ENCODE assay signal across 1 cellular context in genomic region chr1:153633747-153634665, GRCh38.
TF ChIP-seq lines count a peak whose summit lies in the region.

TSS of gene CHTOP (plus strand) at chr1:153634066. CDS start at chr1:153636589, 2,523 bp downstream.

TF ChIP-seq in HepG2, 621 proteins besides CTCF, POLR2A, EP300 and RAD21 (continued from another document and continues in another):
- TF ChIP-seq PRDM10 (CRISPR knock-in tag; IDR thresholded peaks at IDR 0.05; ENCODE audit: low read depth) = no peak
- TF ChIP-seq NBN (conservative IDR thresholded peaks at IDR 0.05) = no peak
- TF ChIP-seq TCF7 (IDR thresholded peaks at IDR 0.05; ENCODE audit: low read depth) = no peak
- no peak; the same call in 1 of the 2 replicates for TF ChIP-seq BRCA1 (CRISPR knock-in tag; IDR thresholded peaks at IDR 0.05)
- peak; percentile 37 to 46; a peak in 1 of 4 replicates for TF ChIP-seq KLF16 (CRISPR knock-in tag; IDR thresholded peaks at IDR 0.05)
- TF ChIP-seq ZNF574 (CRISPR knock-in tag; IDR thresholded peaks at IDR 0.05) = peak; percentile 80
- no peak for TF ChIP-seq PHB2 (IDR thresholded peaks at IDR 0.05; ENCODE audit: partially characterized antibody)
- TF ChIP-seq ZMYM3 (CRISPR knock-in tag; IDR thresholded peaks at IDR 0.05) = 0 out of 2 replicates have a peak, but pooled peaks have one; percentile 10
- peak; percentile 89 for TF ChIP-seq MAZ (IDR thresholded peaks at IDR 0.05; ENCODE audit: borderline replicate concordance, low read depth, low read length)
- TF ChIP-seq MAZ (CRISPR knock-in tag; IDR thresholded peaks at IDR 0.05; ENCODE audit: low read depth) = peak; percentile 86
- TF ChIP-seq PTBP1 (IDR thresholded peaks at IDR 0.05; ENCODE audit: low read depth, low read length, poor library complexity, severe bottlenecking) = no peak
- TF ChIP-seq AGO1 (IDR thresholded peaks at IDR 0.05; ENCODE audit: low read depth, low read length, poor library complexity, severe bottlenecking) = peak; percentile 98
- peak; percentile 55; the same call in 1 of the 2 replicates for TF ChIP-seq ZNF451 (CRISPR knock-in tag; IDR thresholded peaks at IDR 0.05)
- TF ChIP-seq ZNF567 (CRISPR knock-in tag; IDR thresholded peaks at IDR 0.05; ENCODE audit: borderline replicate concordance) = no peak
- peak; percentile 81 for TF ChIP-seq SAP130 (CRISPR knock-in tag; IDR thresholded peaks at IDR 0.05; ENCODE audit: low read depth)
- TF ChIP-seq ZNF558 (CRISPR knock-in tag; IDR thresholded peaks at IDR 0.05; ENCODE audit: borderline replicate concordance) = no peak
- peak; percentile 87 for TF ChIP-seq CREB1 (IDR thresholded peaks at IDR 0.05)
- TF ChIP-seq CREB1 (CRISPR knock-in tag; IDR thresholded peaks at IDR 0.05) = peak; percentile 95
- TF ChIP-seq AKNA (CRISPR knock-in tag; IDR thresholded peaks at IDR 0.05; ENCODE audit: borderline replicate concordance) = no peak
- no peak for TF ChIP-seq SMARCC2 (IDR thresholded peaks at IDR 0.05)
- TF ChIP-seq ZNF430 (CRISPR knock-in tag; IDR thresholded peaks at IDR 0.05) = peak; percentile 63; the same call in 1 of the 2 replicates
- no peak for TF ChIP-seq RNF2 (conservative IDR thresholded peaks at IDR 0.05; ENCODE audit: low read depth)
- TF ChIP-seq ZNF317 (CRISPR knock-in tag; IDR thresholded peaks at IDR 0.05) = peak; percentile 55; the same call in 1 of the 2 replicates
- no peak for TF ChIP-seq ZFP36L2 (CRISPR knock-in tag; IDR thresholded peaks at IDR 0.05)
- peak; percentile 88; the same call in 1 of the 2 replicates for TF ChIP-seq SALL2 (CRISPR knock-in tag; IDR thresholded peaks at IDR 0.05)
- TF ChIP-seq HDAC2 (CRISPR knock-in tag; IDR thresholded peaks at IDR 0.05) = peak; percentile 70; the same call in 1 of the 2 replicates
- TF ChIP-seq ZNF678 (CRISPR knock-in tag; IDR thresholded peaks at IDR 0.05) = no peak
- TF ChIP-seq ZNF552 (CRISPR knock-in tag; IDR thresholded peaks at IDR 0.05; ENCODE audit: borderline replicate concordance) = peak; percentile 84
- 0 out of 2 replicates have a peak, but pooled peaks have one; percentile 28 for TF ChIP-seq ZZZ3 (CRISPR knock-in tag; IDR thresholded peaks at IDR 0.05; ENCODE audit: borderline replicate concordance)
- TF ChIP-seq GPN1 (CRISPR knock-in tag; IDR thresholded peaks at IDR 0.05; ENCODE audit: borderline replicate concordance) = no peak
- TF ChIP-seq ZNF205 (CRISPR knock-in tag; IDR thresholded peaks at IDR 0.05) = peak; percentile 26; the same call in 1 of the 2 replicates
- TF ChIP-seq ZNF670 (CRISPR knock-in tag; IDR thresholded peaks at IDR 0.05; ENCODE audit: borderline replicate concordance) = peak; percentile 75
- TF ChIP-seq ZNF607 (CRISPR knock-in tag; IDR thresholded peaks at IDR 0.05; ENCODE audit: borderline replicate concordance) = peak; percentile 91; the same call in 1 of the 2 replicates
- peak; percentile 67 for TF ChIP-seq ZNF609 (CRISPR knock-in tag; IDR thresholded peaks at IDR 0.05; ENCODE audit: borderline replicate concordance)
- TF ChIP-seq NFKB2 (CRISPR knock-in tag; IDR thresholded peaks at IDR 0.05; ENCODE audit: borderline replicate concordance) = no peak; the same call in 1 of the 2 replicates
- no peak for TF ChIP-seq ZNF354B (CRISPR knock-in tag; IDR thresholded peaks at IDR 0.05)
- no peak for TF ChIP-seq ZNF512 (CRISPR knock-in tag; IDR thresholded peaks at IDR 0.05)
- no peak for TF ChIP-seq BCLAF1 (IDR thresholded peaks at IDR 0.05)
- TF ChIP-seq MIXL1 (CRISPR knock-in tag; IDR thresholded peaks at IDR 0.05) = peak; percentile 69; the same call in 1 of the 2 replicates
- no peak for TF ChIP-seq ZNF383 (CRISPR knock-in tag; IDR thresholded peaks at IDR 0.05; ENCODE audit: borderline replicate concordance)
- TF ChIP-seq SMYD3 (CRISPR knock-in tag; IDR thresholded peaks at IDR 0.05) = peak; percentile 81; the same call in 1 of the 2 replicates
- TF ChIP-seq ZFP62 (CRISPR knock-in tag; IDR thresholded peaks at IDR 0.05) = no peak
- 0 out of 2 replicates have a peak, but pooled peaks have one; percentile 54 for TF ChIP-seq THYN1 (CRISPR knock-in tag; IDR thresholded peaks at IDR 0.05; ENCODE audit: borderline replicate concordance, low read depth)
